ENCODE assay signal across 1 cellular context in the genomic region with DNA sequence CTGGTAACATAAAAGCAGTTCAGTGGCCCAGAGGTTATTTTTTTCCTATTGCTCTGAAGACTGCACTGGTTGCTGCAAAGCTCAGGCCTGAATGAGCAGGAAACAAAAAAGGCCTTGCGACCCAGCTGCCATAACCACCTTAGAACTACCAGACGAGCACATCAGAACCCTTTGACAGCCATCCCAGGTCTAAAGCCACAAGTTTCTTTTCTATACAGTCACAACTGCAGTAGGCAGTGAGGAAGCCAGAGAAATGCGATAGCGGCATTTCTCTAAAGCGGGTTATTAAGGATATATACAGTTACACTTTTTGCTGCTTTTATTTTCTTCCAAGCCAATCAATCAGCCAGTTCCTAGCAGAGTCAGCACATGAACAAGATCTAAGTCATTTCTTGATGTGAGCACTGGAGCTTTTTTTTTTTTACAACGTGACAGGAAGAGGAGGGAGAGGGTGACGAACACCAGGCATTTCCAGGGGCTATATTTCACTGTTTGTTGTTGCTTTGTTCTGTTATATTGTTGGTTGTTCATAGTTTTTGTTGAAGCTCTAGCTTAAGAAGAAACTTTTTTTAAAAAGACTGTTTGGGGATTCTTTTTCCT.
TF ChIP-seq lines count a peak whose summit lies in the region.

No MANE protein-coding gene starts in this region.

TF ChIP-seq in WTC11, 78 proteins besides CTCF, POLR2A, EP300 and RAD21 (continued from another document):
- TF ChIP-seq, protein P1, sequence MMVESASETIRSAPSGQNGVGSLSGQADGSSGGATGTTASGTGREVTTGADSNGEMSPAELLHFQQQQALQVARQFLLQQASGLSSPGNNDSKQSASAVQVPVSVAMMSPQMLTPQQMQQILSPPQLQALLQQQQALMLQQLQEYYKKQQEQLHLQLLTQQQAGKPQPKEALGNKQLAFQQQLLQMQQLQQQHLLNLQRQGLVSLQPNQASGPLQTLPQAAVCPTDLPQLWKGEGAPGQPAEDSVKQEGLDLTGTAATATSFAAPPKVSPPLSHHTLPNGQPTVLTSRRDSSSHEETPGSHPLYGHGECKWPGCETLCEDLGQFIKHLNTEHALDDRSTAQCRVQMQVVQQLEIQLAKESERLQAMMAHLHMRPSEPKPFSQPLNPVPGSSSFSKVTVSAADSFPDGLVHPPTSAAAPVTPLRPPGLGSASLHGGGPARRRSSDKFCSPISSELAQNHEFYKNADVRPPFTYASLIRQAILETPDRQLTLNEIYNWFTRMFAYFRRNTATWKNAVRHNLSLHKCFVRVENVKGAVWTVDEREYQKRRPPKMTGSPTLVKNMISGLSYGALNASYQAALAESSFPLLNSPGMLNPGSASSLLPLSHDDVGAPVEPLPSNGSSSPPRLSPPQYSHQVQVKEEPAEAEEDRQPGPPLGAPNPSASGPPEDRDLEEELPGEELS (CRISPR knock-in tag; IDR thresholded peaks at IDR 0.05): no peak
- no peak for TF ChIP-seq OVOL2 (CRISPR knock-in tag; IDR thresholded peaks at IDR 0.05; ENCODE audit: borderline replicate concordance)
- no peak for TF ChIP-seq NR3C1 (CRISPR knock-in tag; conservative IDR thresholded peaks at IDR 0.05; ENCODE audit: low read depth)
